28 cellular contexts compared by ENCODE assay signal in genomic region chr1:169207825-169208520, GRCh38.
DNase-seq lines count a peak whose midpoint lies in the region; ATAC-seq, FAIRE-seq and TF ChIP-seq lines count a peak whose summit lies in the region.
"Had no signal": no experiment of that assay in that cellular context is flagged by ENCODE, and none has a peak within 500 bp of the region (broad histone marks: within the 10 kb centered on the region; RNA-seq: fewer than 3 reads in every experiment).

No MANE protein-coding gene starts in this region.

- H3K4me2 ChIP-seq in astrocyte (ENCODE audit: low read length) = no peak overlapping the region

- FAIRE-seq in astrocyte (lab: Jason Lieb, UNC) = peak; percentile 39
- FAIRE-seq: GM12891, H54, islet of Langerhans had no signal

- H3K36me3 ChIP-seq in astrocyte (ENCODE audit: insufficient read depth, low read length) = no peaks in the 10 kb centered on the region
- H3K36me3 ChIP-seq in transverse colon = no peaks in the 10 kb centered on the region
- H3K36me3 ChIP-seq: esophagus squamous epithelium, SJCRH30 had no signal

- no peaks in the 10 kb centered on the region for H3K4me1 ChIP-seq in astrocyte (ENCODE audit: insufficient read depth, low read length)
- peaks cover 0 to 19% (median 0%) of the 10 kb centered on the region in 4 donors for H3K4me1 ChIP-seq in transverse colon
- H3K4me1 ChIP-seq: esophagus squamous epithelium, SJCRH30 had no signal

- no peak overlapping the region for H3K4me3 Mint-ChIP-seq in astrocyte (ENCODE audit: unreplicated experiment)
- H3K4me3 Mint-ChIP-seq: activated B cell treated with CpG ODN at 0.5 μM for 24 hours; activated CD8-positive, alpha-beta memory T cell treated with anti-CD3 and anti-CD28 coated beads, Interleukin-2, amount 10 ng/mL, durations not matched to agents 7 days and 5 days; CD14-positive monocyte; dendritic cell treated with granulocyte-macrophage colony-stimulating factor and Interleukin-4, amounts not matched to agents 40 ng/mL and 50 ng/mL, for 4 days; natural killer cell treated with Interleukin-12 subunit alpha and Interleukin-12 subunit beta and Interleukin-15 and Interleukin-18, amount 100 ng/mL, for 72 hours had no signal

- TF ChIP-seq CTCF in astrocyte (IDR thresholded peaks at IDR 0.05; ENCODE audit: insufficient read depth, low read depth, low read length) (no peak), transverse colon (IDR thresholded peaks at IDR 0.05) (no peak)

- no peaks in the 10 kb centered on the region for H3K27me3 Mint-ChIP-seq in astrocyte (ENCODE audit: low read depth, unreplicated experiment)
- H3K27me3 Mint-ChIP-seq: activated B cell treated with CpG ODN at 0.5 μM for 24 hours; activated CD8-positive, alpha-beta memory T cell treated with anti-CD3 and anti-CD28 coated beads, Interleukin-2, amount 10 ng/mL, durations not matched to agents 7 days and 5 days; dendritic cell treated with granulocyte-macrophage colony-stimulating factor and Interleukin-4, amounts not matched to agents 40 ng/mL and 50 ng/mL, for 4 days; natural killer cell treated with Interleukin-12 subunit alpha and Interleukin-12 subunit beta and Interleukin-15 and Interleukin-18, amount 100 ng/mL, for 72 hours had no signal

- no peak for ATAC-seq in GM19463 (IDR thresholded peaks at IDR 0.05; ENCODE audit: unreplicated experiment)
- ATAC-seq in GM21737 (IDR thresholded peaks at IDR 0.05; ENCODE audit: unreplicated experiment) = no peak
- ATAC-seq: activated CD8-positive, alpha-beta memory T cell treated with anti-CD3 and anti-CD28 coated beads, Interleukin-2, amount 10 ng/mL, durations not matched to agents 7 days and 5 days; left ventricle myocardium superior; natural killer cell treated with Interleukin-12 subunit alpha and Interleukin-12 subunit beta and Interleukin-15 and Interleukin-18, amount 100 ng/mL, for 72 hours had no signal

- no peak overlapping the region for H2AFZ ChIP-seq in astrocyte (ENCODE audit: low read depth, low read length)

- H3K27me3 ChIP-seq in astrocyte (ENCODE audit: insufficient read depth, low read length) = no peaks in the 10 kb centered on the region
- no peaks in the 10 kb centered on the region for H3K27me3 ChIP-seq in transverse colon
- H3K27me3 ChIP-seq: esophagus squamous epithelium, SJCRH30 had no signal

- no peaks in the 10 kb centered on the region for H4K20me1 ChIP-seq in astrocyte (ENCODE audit: insufficient read depth, low read length)

- intact Hi-C loops in transverse colon (cut with DNase I; ENCODE audit: low total_unique reads) = no loop called here

- no peaks in the 10 kb centered on the region for H3K79me2 ChIP-seq in astrocyte (ENCODE audit: insufficient read depth, low read length)

- WGBS in transverse colon (ENCODE audit: low coverage in 1 of 2), 2 donors = 71 to 80% methylated on average over 1 of the region's 1 CpG

- H3K9ac ChIP-seq in astrocyte (ENCODE audit: low read length) = no peak overlapping the region

- H3K27ac ChIP-seq in astrocyte (ENCODE audit: low read depth, low read length) (no peak overlapping the region), transverse colon (peak overlapping the region in 3 of 4 donors; percentile 24 to 50 (median 41))
- H3K27ac ChIP-seq: esophagus squamous epithelium, SJCRH30 had no signal

- no peaks in the 10 kb centered on the region for H3K36me3 Mint-ChIP-seq in astrocyte (ENCODE audit: low read depth, unreplicated experiment)
- H3K36me3 Mint-ChIP-seq: CD14-positive monocyte; natural killer cell treated with Interleukin-12 subunit alpha and Interleukin-12 subunit beta and Interleukin-15 and Interleukin-18, amount 100 ng/mL, for 72 hours had no signal

- in situ Hi-C loops in transverse colon (cut with MboI; ENCODE audit: low pct_ligation_motif_present in 1 of 4, low pct_unique_long_range_greater_than_20kb in 1 of 4, low sequenced_read_pairs in 3 of 4) = no loop called here

- DNase-seq in GM03348 (ENCODE audit: low spot score) (peak; percentile 36), astrocyte (ENCODE audit: low read depth) (no peak), fibroblast of the conjunctiva (ENCODE audit: low read depth) (peak; percentile 0), transverse colon (no peak), NCI-H146 treated with DMSO at 0.1 percent for 48 hours (lab: John Stamatoyannopoulos, UW; ENCODE audit: unreplicated experiment) (no peak)
- DNase-seq: activated B cell treated with CpG ODN at 0.5 μM for 24 hours; activated CD8-positive, alpha-beta memory T cell treated with anti-CD3 and anti-CD28 coated beads, Interleukin-2, amount 10 ng/mL, durations not matched to agents 7 days and 5 days; activated naive CD4-positive, alpha-beta T cell treated with anti-CD3 and anti-CD28 coated beads, Interleukin-2, amount 50 U/mL, for 16 hours; aorta; DMS79 treated with DMSO at 0.1 percent for 48 hours; esophagus squamous epithelium; left ventricle myocardium superior; NCI-H1092 treated with DMSO at 0.1 percent for 48 hours; NCI-H2029; NCI-H226; NCI-H774; SJCRH30; stimulated activated CD4-positive, alpha-beta T cell treated with anti-CD3 and anti-CD28 coated beads, Interleukin-2, amount 100 ng/mL, for 24 hours; T-helper 1 cell; trophoblast cell had no signal

- H3K9me3 Mint-ChIP-seq in astrocyte (ENCODE audit: unreplicated experiment) = no peaks in the 10 kb centered on the region
- H3K9me3 Mint-ChIP-seq: activated B cell treated with CpG ODN at 0.5 μM for 24 hours; dendritic cell treated with granulocyte-macrophage colony-stimulating factor and Interleukin-4, amounts not matched to agents 40 ng/mL and 50 ng/mL, for 4 days; natural killer cell treated with Interleukin-12 subunit alpha and Interleukin-12 subunit beta and Interleukin-15 and Interleukin-18, amount 100 ng/mL, for 72 hours had no signal

- TF ChIP-seq EP300 in transverse colon (IDR thresholded peaks at IDR 0.05; ENCODE audit: low read depth) = no peak

- peaks cover 1% of the 10 kb centered on the region for H3K4me1 Mint-ChIP-seq in astrocyte (ENCODE audit: low read depth, unreplicated experiment)
- H3K4me1 Mint-ChIP-seq: activated B cell treated with CpG ODN at 0.5 μM for 24 hours; activated CD8-positive, alpha-beta memory T cell treated with anti-CD3 and anti-CD28 coated beads, Interleukin-2, amount 10 ng/mL, durations not matched to agents 7 days and 5 days had no signal

- H3K9me3 ChIP-seq in astrocyte (ENCODE audit: insufficient read depth, low read depth, low read length) (no peaks in the 10 kb centered on the region), transverse colon (no peaks in the 10 kb centered on the region)
- H3K9me3 ChIP-seq: esophagus squamous epithelium, SJCRH30 had no signal

- no peak for TF ChIP-seq POLR2A in transverse colon (IDR thresholded peaks at IDR 0.05)

- H3K4me3 ChIP-seq in astrocyte (ENCODE audit: insufficient read depth, low read depth, low read length) (no peak overlapping the region), transverse colon (no peak overlapping the region)
- H3K4me3 ChIP-seq: esophagus squamous epithelium, SJCRH30 had no signal

- no peak overlapping the region for H3K27ac Mint-ChIP-seq in astrocyte (ENCODE audit: unreplicated experiment)
- H3K27ac Mint-ChIP-seq: activated B cell treated with CpG ODN at 0.5 μM for 24 hours; activated CD8-positive, alpha-beta memory T cell treated with anti-CD3 and anti-CD28 coated beads, Interleukin-2, amount 10 ng/mL, durations not matched to agents 7 days and 5 days; CD14-positive monocyte; dendritic cell treated with granulocyte-macrophage colony-stimulating factor and Interleukin-4, amounts not matched to agents 40 ng/mL and 50 ng/mL, for 4 days; natural killer cell treated with Interleukin-12 subunit alpha and Interleukin-12 subunit beta and Interleukin-15 and Interleukin-18, amount 100 ng/mL, for 72 hours had no signal

Comparison
In these comparisons a context has a peak if more than half of its experiments do, and no peak if none do; other contexts are left out.
1. DNase-seq: peak in GM03348 (single experiment) and fibroblast of the conjunctiva (single experiment); none in astrocyte (single experiment), transverse colon (single experiment) and NCI-H146 treated with DMSO at 0.1 percent for 48 hours (single experiment).